1 cellular context compared by ENCODE assay signal in the genomic region with DNA sequence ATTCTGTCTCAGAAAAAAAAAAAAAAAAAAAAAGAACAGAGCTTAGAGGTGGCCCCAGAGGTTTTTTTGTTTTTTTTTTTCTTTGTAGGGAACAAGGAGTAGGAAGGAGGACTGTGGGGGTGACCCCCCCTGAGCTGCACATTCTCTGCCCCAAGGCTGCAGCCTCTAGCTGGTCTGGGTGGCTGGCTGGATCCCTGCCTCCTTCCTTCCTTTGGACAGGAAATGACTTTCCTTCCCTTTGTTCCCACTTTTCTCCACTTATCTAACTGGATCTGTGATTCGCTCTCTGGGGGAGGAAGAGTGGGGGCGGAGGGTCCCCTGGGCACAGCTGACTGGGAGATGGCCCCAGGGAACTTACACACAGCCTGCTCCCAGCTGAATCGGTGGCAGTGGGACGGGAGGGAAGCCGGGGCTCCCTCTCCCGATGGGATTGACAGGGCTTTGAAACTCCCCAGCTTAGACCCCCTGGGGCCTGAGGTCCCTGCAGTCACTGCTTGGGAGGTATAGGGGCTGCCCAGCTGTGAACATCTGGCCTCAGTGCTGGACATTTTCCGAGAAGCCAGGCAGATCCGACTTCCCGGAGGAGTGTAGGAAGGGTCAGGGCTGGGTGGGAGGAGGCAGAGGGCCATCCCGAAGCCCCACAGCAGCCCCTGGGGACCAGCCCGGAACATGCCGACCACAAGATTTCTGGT.
TF ChIP-seq lines count a peak whose summit lies in the region.

No MANE protein-coding gene starts in this region.

TF ChIP-seq in HCT116, 20 proteins besides CTCF, POLR2A, EP300 and RAD21:
- TF ChIP-seq SP1 (IDR thresholded peaks at IDR 0.05; ENCODE audit: low read depth) (no peak), POLR2AphosphoS5 (IDR thresholded peaks at IDR 0.05; ENCODE audit: low read depth, low read length) (no peak), CEBPB (IDR thresholded peaks at IDR 0.05; ENCODE audit: low read depth) (no peak), FOSL1 (IDR thresholded peaks at IDR 0.05; ENCODE audit: low read depth) (no peak), SRF (IDR thresholded peaks at IDR 0.05; ENCODE audit: low read depth) (no peak), TCF7L2 (IDR thresholded peaks at IDR 0.05; ENCODE audit: borderline replicate concordance, extremely low read depth, insufficient read depth, insufficient read length) (no peak)
TF ChIP-seq in HCT116: peak in this region for 0.
